Comparison of ENCODE assay signal across 1 cellular context in the genomic region with DNA sequence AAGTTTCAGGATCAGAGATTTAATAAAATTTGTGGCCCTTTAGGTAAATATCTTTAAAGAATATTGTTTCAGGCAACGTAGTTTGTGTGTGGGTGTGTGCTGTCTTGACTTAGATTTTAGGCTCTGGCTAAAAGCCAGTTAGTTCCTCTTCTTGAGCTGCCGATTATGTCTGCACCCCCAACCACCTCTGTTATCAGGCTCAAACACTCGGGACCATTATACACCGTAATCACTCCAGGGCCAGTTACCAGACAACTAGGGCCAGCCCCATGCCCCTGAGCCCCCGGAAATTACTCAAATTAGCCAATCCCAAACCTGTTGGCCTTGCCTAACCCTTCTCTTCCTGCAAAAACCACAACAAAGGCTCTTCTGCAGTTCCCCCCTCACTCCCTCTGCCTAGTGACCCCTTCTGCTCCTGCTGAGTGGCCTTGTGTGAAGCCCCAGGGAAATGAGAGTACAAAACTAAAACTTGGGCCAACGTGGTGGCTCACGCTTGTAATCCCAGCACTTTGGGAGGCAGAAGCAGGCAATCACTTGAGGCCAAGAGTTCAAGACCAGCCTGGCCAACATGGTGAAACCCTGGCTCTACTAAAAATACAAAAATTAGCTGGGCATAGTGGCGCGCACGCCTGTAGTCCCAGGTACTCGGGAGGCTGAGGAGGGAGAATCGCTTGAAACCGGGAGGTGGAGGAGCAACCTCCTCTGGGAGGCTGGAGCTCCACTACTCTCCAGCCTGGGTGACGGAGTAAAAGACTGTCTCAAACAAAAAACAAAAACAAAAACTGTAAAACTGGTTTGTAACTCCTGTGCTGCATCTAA.
TF ChIP-seq lines count a peak whose summit lies in the region.

No MANE protein-coding gene starts in this region.

TF ChIP-seq in K562, 482 proteins besides CTCF, POLR2A, EP300 and RAD21 (continued from another document):
- TF ChIP-seq, protein P1, sequence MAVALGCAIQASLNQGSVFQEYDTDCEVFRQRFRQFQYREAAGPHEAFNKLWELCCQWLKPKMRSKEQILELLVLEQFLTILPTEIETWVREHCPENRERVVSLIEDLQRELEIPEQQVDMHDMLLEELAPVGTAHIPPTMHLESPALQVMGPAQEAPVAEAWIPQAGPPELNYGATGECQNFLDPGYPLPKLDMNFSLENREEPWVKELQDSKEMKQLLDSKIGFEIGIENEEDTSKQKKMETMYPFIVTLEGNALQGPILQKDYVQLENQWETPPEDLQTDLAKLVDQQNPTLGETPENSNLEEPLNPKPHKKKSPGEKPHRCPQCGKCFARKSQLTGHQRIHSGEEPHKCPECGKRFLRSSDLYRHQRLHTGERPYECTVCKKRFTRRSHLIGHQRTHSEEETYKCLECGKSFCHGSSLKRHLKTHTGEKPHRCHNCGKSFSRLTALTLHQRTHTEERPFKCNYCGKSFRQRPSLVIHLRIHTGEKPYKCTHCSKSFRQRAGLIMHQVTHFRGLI (CRISPR knock-in tag; IDR thresholded peaks at IDR 0.05): peak; percentile 89
- TF ChIP-seq ZNF23 (CRISPR knock-in tag; IDR thresholded peaks at IDR 0.05) (0 out of 2 replicates have a peak, but pooled peaks have one; percentile 57), XRCC4 (IDR thresholded peaks at IDR 0.05; ENCODE audit: extremely low read depth, insufficient read depth, insufficient read length) (no peak), THAP7 (CRISPR knock-in tag; IDR thresholded peaks at IDR 0.05) (peak; percentile 87), DMBX1 (CRISPR knock-in tag; IDR thresholded peaks at IDR 0.05; ENCODE audit: borderline replicate concordance) (peak; percentile 92), MEIS2 (IDR thresholded peaks at IDR 0.05; ENCODE audit: partially characterized antibody) (peak; percentile 93)
- TF ChIP-seq, protein P2, sequence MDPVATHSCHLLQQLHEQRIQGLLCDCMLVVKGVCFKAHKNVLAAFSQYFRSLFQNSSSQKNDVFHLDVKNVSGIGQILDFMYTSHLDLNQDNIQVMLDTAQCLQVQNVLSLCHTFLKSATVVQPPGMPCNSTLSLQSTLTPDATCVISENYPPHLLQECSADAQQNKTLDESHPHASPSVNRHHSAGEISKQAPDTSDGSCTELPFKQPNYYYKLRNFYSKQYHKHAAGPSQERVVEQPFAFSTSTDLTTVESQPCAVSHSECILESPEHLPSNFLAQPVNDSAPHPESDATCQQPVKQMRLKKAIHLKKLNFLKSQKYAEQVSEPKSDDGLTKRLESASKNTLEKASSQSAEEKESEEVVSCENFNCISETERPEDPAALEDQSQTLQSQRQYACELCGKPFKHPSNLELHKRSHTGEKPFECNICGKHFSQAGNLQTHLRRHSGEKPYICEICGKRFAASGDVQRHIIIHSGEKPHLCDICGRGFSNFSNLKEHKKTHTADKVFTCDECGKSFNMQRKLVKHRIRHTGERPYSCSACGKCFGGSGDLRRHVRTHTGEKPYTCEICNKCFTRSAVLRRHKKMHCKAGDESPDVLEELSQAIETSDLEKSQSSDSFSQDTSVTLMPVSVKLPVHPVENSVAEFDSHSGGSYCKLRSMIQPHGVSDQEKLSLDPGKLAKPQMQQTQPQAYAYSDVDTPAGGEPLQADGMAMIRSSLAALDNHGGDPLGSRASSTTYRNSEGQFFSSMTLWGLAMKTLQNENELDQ (CRISPR knock-in tag; IDR thresholded peaks at IDR 0.05; ENCODE audit: borderline replicate concordance): no peak
- TF ChIP-seq, protein P3, sequence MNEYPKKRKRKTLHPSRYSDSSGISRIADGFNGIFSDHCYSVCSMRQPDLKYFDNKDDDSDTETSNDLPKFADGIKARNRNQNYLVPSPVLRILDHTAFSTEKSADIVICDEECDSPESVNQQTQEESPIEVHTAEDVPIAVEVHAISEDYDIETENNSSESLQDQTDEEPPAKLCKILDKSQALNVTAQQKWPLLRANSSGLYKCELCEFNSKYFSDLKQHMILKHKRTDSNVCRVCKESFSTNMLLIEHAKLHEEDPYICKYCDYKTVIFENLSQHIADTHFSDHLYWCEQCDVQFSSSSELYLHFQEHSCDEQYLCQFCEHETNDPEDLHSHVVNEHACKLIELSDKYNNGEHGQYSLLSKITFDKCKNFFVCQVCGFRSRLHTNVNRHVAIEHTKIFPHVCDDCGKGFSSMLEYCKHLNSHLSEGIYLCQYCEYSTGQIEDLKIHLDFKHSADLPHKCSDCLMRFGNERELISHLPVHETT (CRISPR knock-in tag; conservative IDR thresholded peaks at IDR 0.05 in 1 of 2, IDR thresholded peaks at IDR 0.05 in 1 of 2): peak in 1 of 2 experiments; percentile 95; a peak in 2 of 4 replicates
- TF ChIP-seq, protein P4, sequence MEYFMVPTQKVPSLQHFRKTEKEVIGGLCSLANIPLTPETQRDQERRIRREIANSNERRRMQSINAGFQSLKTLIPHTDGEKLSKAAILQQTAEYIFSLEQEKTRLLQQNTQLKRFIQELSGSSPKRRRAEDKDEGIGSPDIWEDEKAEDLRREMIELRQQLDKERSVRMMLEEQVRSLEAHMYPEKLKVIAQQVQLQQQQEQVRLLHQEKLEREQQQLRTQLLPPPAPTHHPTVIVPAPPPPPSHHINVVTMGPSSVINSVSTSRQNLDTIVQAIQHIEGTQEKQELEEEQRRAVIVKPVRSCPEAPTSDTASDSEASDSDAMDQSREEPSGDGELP (CRISPR knock-in tag; IDR thresholded peaks at IDR 0.05; ENCODE audit: borderline replicate concordance): peak; percentile 79
- TF ChIP-seq, protein P5, sequence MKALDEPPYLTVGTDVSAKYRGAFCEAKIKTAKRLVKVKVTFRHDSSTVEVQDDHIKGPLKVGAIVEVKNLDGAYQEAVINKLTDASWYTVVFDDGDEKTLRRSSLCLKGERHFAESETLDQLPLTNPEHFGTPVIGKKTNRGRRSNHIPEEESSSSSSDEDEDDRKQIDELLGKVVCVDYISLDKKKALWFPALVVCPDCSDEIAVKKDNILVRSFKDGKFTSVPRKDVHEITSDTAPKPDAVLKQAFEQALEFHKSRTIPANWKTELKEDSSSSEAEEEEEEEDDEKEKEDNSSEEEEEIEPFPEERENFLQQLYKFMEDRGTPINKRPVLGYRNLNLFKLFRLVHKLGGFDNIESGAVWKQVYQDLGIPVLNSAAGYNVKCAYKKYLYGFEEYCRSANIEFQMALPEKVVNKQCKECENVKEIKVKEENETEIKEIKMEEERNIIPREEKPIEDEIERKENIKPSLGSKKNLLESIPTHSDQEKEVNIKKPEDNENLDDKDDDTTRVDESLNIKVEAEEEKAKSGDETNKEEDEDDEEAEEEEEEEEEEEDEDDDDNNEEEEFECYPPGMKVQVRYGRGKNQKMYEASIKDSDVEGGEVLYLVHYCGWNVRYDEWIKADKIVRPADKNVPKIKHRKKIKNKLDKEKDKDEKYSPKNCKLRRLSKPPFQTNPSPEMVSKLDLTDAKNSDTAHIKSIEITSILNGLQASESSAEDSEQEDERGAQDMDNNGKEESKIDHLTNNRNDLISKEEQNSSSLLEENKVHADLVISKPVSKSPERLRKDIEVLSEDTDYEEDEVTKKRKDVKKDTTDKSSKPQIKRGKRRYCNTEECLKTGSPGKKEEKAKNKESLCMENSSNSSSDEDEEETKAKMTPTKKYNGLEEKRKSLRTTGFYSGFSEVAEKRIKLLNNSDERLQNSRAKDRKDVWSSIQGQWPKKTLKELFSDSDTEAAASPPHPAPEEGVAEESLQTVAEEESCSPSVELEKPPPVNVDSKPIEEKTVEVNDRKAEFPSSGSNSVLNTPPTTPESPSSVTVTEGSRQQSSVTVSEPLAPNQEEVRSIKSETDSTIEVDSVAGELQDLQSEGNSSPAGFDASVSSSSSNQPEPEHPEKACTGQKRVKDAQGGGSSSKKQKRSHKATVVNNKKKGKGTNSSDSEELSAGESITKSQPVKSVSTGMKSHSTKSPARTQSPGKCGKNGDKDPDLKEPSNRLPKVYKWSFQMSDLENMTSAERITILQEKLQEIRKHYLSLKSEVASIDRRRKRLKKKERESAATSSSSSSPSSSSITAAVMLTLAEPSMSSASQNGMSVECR (CRISPR knock-in tag; IDR thresholded peaks at IDR 0.05): no peak
